Comparison of ENCODE assay signal across 30 cellular contexts in the genomic region with DNA sequence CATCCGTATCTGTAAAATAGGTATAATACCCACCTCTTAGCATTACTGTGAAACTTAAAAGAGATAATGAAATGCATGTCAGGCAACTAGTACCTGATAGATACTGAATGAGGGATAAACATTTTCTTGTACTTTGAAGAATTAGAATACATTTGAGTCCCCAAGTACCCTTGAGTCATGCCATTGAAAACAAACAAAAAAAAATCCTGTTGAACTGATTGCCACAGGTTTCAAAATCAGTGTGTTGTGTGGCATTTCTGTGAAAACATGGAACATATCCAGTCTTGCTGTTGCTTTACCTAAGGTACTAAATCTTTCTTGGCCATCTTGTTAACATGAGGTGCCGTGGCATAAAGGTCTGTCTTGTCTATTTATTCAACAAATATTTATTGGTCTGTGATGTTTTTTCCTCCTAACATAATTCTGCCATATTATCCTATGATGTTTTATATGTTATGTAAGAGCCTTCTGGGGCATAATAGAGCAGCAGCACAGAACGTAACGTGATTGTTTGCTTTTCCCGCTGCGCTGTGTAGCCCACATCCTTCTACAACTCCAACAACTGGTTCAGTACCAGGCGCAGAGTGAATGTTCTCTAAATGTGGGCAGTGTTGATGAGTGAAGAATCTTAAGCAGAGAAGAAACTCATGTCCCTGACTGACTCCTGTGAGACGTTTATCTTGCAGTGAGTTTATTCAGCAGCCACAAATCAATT.
DNase-seq lines count a peak whose midpoint lies in the region; ATAC-seq, FAIRE-seq and TF ChIP-seq lines count a peak whose summit lies in the region.
"Had no signal": no experiment of that assay in that cellular context is flagged by ENCODE, and none has a peak within 500 bp of the region (broad histone marks: within the 10 kb centered on the region; RNA-seq: fewer than 3 reads in every experiment).

No MANE protein-coding gene starts in this region.

- 48 to 65% methylated on average over 8 of the region's 8 CpGs for WGBS in pancreas, 2 donors

- no peaks in the 10 kb centered on the region for H3K9me2 ChIP-seq in PC-3 (replicated peaks; ENCODE audit: low read length)

- DNase-seq in ELR (ENCODE audit: low read depth): peak; percentile 26
- DNase-seq in PC-3: peak; percentile 50
- no peak for DNase-seq in chondrocyte (ENCODE audit: low spot score)
- no peak for DNase-seq in pancreas
- DNase-seq in NCI-H226: no peak
- DNase-seq in activated naive CD8-positive, alpha-beta T cell treated with anti-CD3 and anti-CD28 coated beads for 36 hours: no peak
- DNase-seq: activated CD4-positive, alpha-beta T cell treated with anti-CD3 and anti-CD28 coated beads, Interleukin-2, amount 50 U/mL, for 1 hour; activated naive CD4-positive, alpha-beta T cell treated with anti-CD3 and anti-CD28 coated beads, Interleukin-2, amount 10 ng/mL, durations not matched to agents 7 days and 5 days; activated T-cell treated with anti-CD3 and anti-CD28 coated beads, Interleukin-2, amount 50 U/mL, for 72 hours; aorta; CD4-positive, alpha-beta T cell; heart left ventricle; NCI-H1092 treated with DMSO at 0.1 percent for 48 hours; NCI-H187 treated with DMSO at 0.1 percent for 48 hours; NCI-H2171 treated with DMSO at 0.1 percent for 48 hours; NCI-H526; SIG-M5; sigmoid colon; stimulated activated CD4-positive, alpha-beta T cell treated with anti-CD3 and anti-CD28 coated beads, Interleukin-15, amount 100 ng/mL, for 24 hours; stimulated activated naive B cell treated with anti-CD40 and anti-IgM and Interleukin-4, amounts not matched to agents 10 μg/mL and 1 μg/mL and 100 μg/mL, for 72 hours; SW 1271; T1000; uterus had no signal

- no peaks in the 10 kb centered on the region for H3K36me3 Mint-ChIP-seq in chondrocyte (ENCODE audit: low read depth)
- peaks cover 21% of the 10 kb centered on the region for H3K36me3 Mint-ChIP-seq in activated naive CD8-positive, alpha-beta T cell treated with anti-CD3 and anti-CD28 coated beads for 36 hours

- no peak overlapping the region for H3K9ac ChIP-seq in PC-3 (ENCODE audit: low read length)

- peaks cover 5% of the 10 kb centered on the region for H3F3A ChIP-seq in PC-3 (ENCODE audit: low read length, unreplicated experiment)

- peaks cover 4% of the 10 kb centered on the region; the same call in 1 of the 2 replicates for H4K20me1 ChIP-seq in PC-3 (ENCODE audit: low read length)

- H3K79me2 ChIP-seq in PC-3 (ENCODE audit: low read length): peaks cover 5% of the 10 kb centered on the region; the same call in 1 of the 2 replicates

- peak overlapping the region; percentile 5 for H3K4me2 ChIP-seq in PC-3 (ENCODE audit: low read length)

- intact Hi-C loops in PC-3 (cut with micrococcal nuclease) (loop anchor here (2.0 kb wide), 1 partner anchor 46 kb away; no protein-coding TSS in a partner anchor), pancreas (cut with DNase I) (no loop called here)

- H3K9me3 ChIP-seq in PC-3 (ENCODE audit: low read length) (no peaks in the 10 kb centered on the region), pancreas (no peaks in the 10 kb centered on the region)
- H3K9me3 ChIP-seq: sigmoid colon, thoracic aorta, uterus had no signal

- H3K27ac ChIP-seq in PC-3 (ENCODE audit: low read length): peak overlapping the region; percentile 22
- no peak overlapping the region for H3K27ac ChIP-seq in pancreas
- H3K27ac ChIP-seq: heart left ventricle, sigmoid colon, thoracic aorta, uterus had no signal

- TF ChIP-seq CTCF in PC-3 (conservative IDR thresholded peaks at IDR 0.05; ENCODE audit: low read depth, low read length): no peak
- TF ChIP-seq CTCF in chondrocyte (IDR thresholded peaks at IDR 0.05): no peak
- TF ChIP-seq CTCF in pancreas (IDR thresholded peaks at IDR 0.05): no peak

- H3K27ac Mint-ChIP-seq in chondrocyte (ENCODE audit: unreplicated experiment): peak overlapping the region; percentile 67
- H3K27ac Mint-ChIP-seq in activated naive CD8-positive, alpha-beta T cell treated with anti-CD3 and anti-CD28 coated beads for 36 hours: no peak overlapping the region
- H3K27ac Mint-ChIP-seq: activated naive CD4-positive, alpha-beta T cell treated with anti-CD3 and anti-CD28 coated beads, Interleukin-2, amount 10 ng/mL, durations not matched to agents 7 days and 5 days; CD4-positive, alpha-beta T cell; stimulated activated naive B cell treated with anti-CD40 and anti-IgM and Interleukin-4, amounts not matched to agents 10 μg/mL and 1 μg/mL and 100 μg/mL, for 72 hours; WTC11 had no signal

- no peak overlapping the region for H3K4me3 ChIP-seq in PC-3 (ENCODE audit: low read length)
- H3K4me3 ChIP-seq in pancreas: no peak overlapping the region
- H3K4me3 ChIP-seq: dorsolateral prefrontal cortex, heart left ventricle, sigmoid colon, thoracic aorta, uterus had no signal

- H3K27me3 ChIP-seq in PC-3 (ENCODE audit: low read length) (no peaks in the 10 kb centered on the region), pancreas (no peaks in the 10 kb centered on the region)
- H3K27me3 ChIP-seq: dorsolateral prefrontal cortex, heart left ventricle, sigmoid colon, uterus had no signal

- CTCF ChIA-PET in PC-3 (lab: Charles Lee): no interaction called here

- H3K36me3 ChIP-seq in PC-3 (ENCODE audit: low read depth, low read length) (no peaks in the 10 kb centered on the region), pancreas (peaks cover 0 to 8% (median 0%) of the 10 kb centered on the region in 3 donors)
- H3K36me3 ChIP-seq: uterus had no signal

- POLR2A ChIA-PET in PC-3 (lab: Charles Lee; ENCODE audit: unreplicated experiment): no interaction called here

- FAIRE-seq in pancreas (lab: Jason Lieb, UNC): no peak
- FAIRE-seq: H54 had no signal

- H3K4me1 ChIP-seq in PC-3 (ENCODE audit: insufficient read depth, low read length) (peaks cover 29% of the 10 kb centered on the region), pancreas (no peaks in the 10 kb centered on the region)
- H3K4me1 ChIP-seq: sigmoid colon, uterus had no signal

- no peak overlapping the region for H3K4me3 Mint-ChIP-seq in chondrocyte (ENCODE audit: unreplicated experiment)
- H3K4me3 Mint-ChIP-seq in activated naive CD8-positive, alpha-beta T cell treated with anti-CD3 and anti-CD28 coated beads for 36 hours: no peak overlapping the region
- H3K4me3 Mint-ChIP-seq: activated naive CD4-positive, alpha-beta T cell treated with anti-CD3 and anti-CD28 coated beads, Interleukin-2, amount 10 ng/mL, durations not matched to agents 7 days and 5 days; activated T-cell treated with anti-CD3 and anti-CD28 coated beads, Interleukin-2, amount 50 U/mL, for 72 hours; CD4-positive, alpha-beta T cell; stimulated activated naive B cell treated with anti-CD40 and anti-IgM and Interleukin-4, amounts not matched to agents 10 μg/mL and 1 μg/mL and 100 μg/mL, for 72 hours; WTC11 had no signal

- H3K27me3 Mint-ChIP-seq in chondrocyte (ENCODE audit: low read depth): no peaks in the 10 kb centered on the region
- no peaks in the 10 kb centered on the region for H3K27me3 Mint-ChIP-seq in activated naive CD8-positive, alpha-beta T cell treated with anti-CD3 and anti-CD28 coated beads for 36 hours
- H3K27me3 Mint-ChIP-seq: activated naive CD4-positive, alpha-beta T cell treated with anti-CD3 and anti-CD28 coated beads, Interleukin-2, amount 10 ng/mL, durations not matched to agents 7 days and 5 days; CD4-positive, alpha-beta T cell; stimulated activated naive B cell treated with anti-CD40 and anti-IgM and Interleukin-4, amounts not matched to agents 10 μg/mL and 1 μg/mL and 100 μg/mL, for 72 hours had no signal

- ATAC-seq in PC-3 (peak; percentile 31; the same call in 1 of the 2 replicates), pancreas (peak in 3 of 4 donors; percentile 16 to 52 (median 28)), GM19328 (IDR thresholded peaks at IDR 0.05; ENCODE audit: unreplicated experiment) (no peak), HG02840 (IDR thresholded peaks at IDR 0.05; ENCODE audit: low FRiP score, unreplicated experiment) (no peak)
- ATAC-seq: activated T-cell treated with anti-CD3 and anti-CD28 coated beads, Interleukin-2, amount 50 U/mL, for 72 hours; heart left ventricle; Panc1; stimulated activated naive B cell treated with anti-CD40 and anti-IgM and Interleukin-4, amounts not matched to agents 10 μg/mL and 1 μg/mL and 100 μg/mL, for 72 hours; WTC11 had no signal

- no TSS peak for BruUV-seq in PC-3 (replicated peaks; lab: Mats Ljungman, UMichigan)

- no peak overlapping the region for H2AFZ ChIP-seq in PC-3 (ENCODE audit: low read length)

- H3K9me3 Mint-ChIP-seq in chondrocyte (ENCODE audit: low read depth): peaks cover 7% of the 10 kb centered on the region
- H3K9me3 Mint-ChIP-seq in activated naive CD8-positive, alpha-beta T cell treated with anti-CD3 and anti-CD28 coated beads for 36 hours: peaks cover 2% of the 10 kb centered on the region
- H3K9me3 Mint-ChIP-seq: activated naive CD4-positive, alpha-beta T cell treated with anti-CD3 and anti-CD28 coated beads, Interleukin-2, amount 10 ng/mL, durations not matched to agents 7 days and 5 days; CD4-positive, alpha-beta T cell had no signal

- peaks cover 34% of the 10 kb centered on the region for H3K4me1 Mint-ChIP-seq in chondrocyte (ENCODE audit: low read depth)
- peaks cover 26% of the 10 kb centered on the region for H3K4me1 Mint-ChIP-seq in activated naive CD8-positive, alpha-beta T cell treated with anti-CD3 and anti-CD28 coated beads for 36 hours

Comparison
In these comparisons a context has a peak if more than half of its experiments do, and no peak if none do; other contexts are left out.
1. DNase-seq: peak in ELR (single experiment) and PC-3 (single experiment); none in chondrocyte (single experiment), pancreas (0 of 6), NCI-H226 (single experiment) and activated naive CD8-positive, alpha-beta T cell treated with anti-CD3 and anti-CD28 coated beads for 36 hours (single experiment).
2. ATAC-seq: peak in PC-3 (single experiment) and pancreas (3 of 4); none in GM19328 (single experiment) and HG02840 (single experiment).